25 cellular contexts compared by ENCODE assay signal in genomic region chr4:39228377-39228776, GRCh38. TPM values are rescaled to one million over a fixed set of nuclear protein-coding genes. Genes with fewer than 3 reads are reported as not detected.
A peak's percentile ranks its signal among the peaks of the same experiment; 100 is the strongest.
DNase-seq lines count a peak whose midpoint lies in the region; ATAC-seq and TF ChIP-seq lines count a peak whose summit lies in the region.
"Had no signal": no experiment of that assay in that cellular context is flagged by ENCODE, and none has a peak within 500 bp of the region (broad histone marks: within the 10 kb centered on the region; RNA-seq: fewer than 3 reads in every experiment).

No MANE protein-coding gene starts in this region.

- peak overlapping the region; percentile 57 to 68 for H3K27ac ChIP-seq in ascending aorta
- no peak overlapping the region for H3K27ac ChIP-seq in liver (ENCODE audit: low read depth in 1 of 2, low read length in 2 of 2)
- peak overlapping the region; percentile 43 to 50 for H3K27ac ChIP-seq in thoracic aorta
- H3K27ac ChIP-seq: A549; BLaER1 treated with 17β-estradiol and CSF1 and Interleukin-3, amounts not matched to agents 10 nM and 100 nM; RWPE1 had no signal

- H3K36me3 ChIP-seq in ascending aorta (peaks cover 4 to 9% of the 10 kb centered on the region in 2 donors), liver (ENCODE audit: control insufficient read depth in 4 of 4, insufficient read depth in 3 of 4, low read depth in 1 of 4, low read length in 3 of 4) (no peaks in the 10 kb centered on the region), thoracic aorta (no peaks in the 10 kb centered on the region)
- H3K36me3 ChIP-seq: HAP-1 had no signal

- no peaks in the 10 kb centered on the region for H3K9me3 ChIP-seq in ascending aorta
- no peaks in the 10 kb centered on the region for H3K9me3 ChIP-seq in liver (ENCODE audit: control insufficient read depth in 4 of 4, low read length in 3 of 4)
- no peaks in the 10 kb centered on the region for H3K9me3 ChIP-seq in thoracic aorta
- H3K9me3 ChIP-seq: A549; BLaER1 treated with 17β-estradiol and CSF1 and Interleukin-3, amounts not matched to agents 10 nM and 100 nM; HAP-1 had no signal

- peak; percentile 34 to 42 for TF ChIP-seq RAD21 in liver (IDR thresholded peaks at IDR 0.05)

- DNase-seq in NCI-H2196 (lab: John Stamatoyannopoulos, UW; ENCODE audit: unreplicated experiment) (peak; percentile 16), ascending aorta (ENCODE audit: low spot score in 2 of 2) (no peak), thoracic aorta (ENCODE audit: low spot score) (no peak), NCI-H1417 (lab: John Stamatoyannopoulos, UW) (no peak), GDM1 (lab: John Stamatoyannopoulos, UW) (no peak)
- DNase-seq: AML-193; CD4-positive, alpha-beta T cell; GOT3; HFFc6; NCI-H1092 treated with DMSO at 0.1 percent for 48 hours; NCI-H1436 treated with DMSO at 0.1 percent for 48 hours; NCI-H187 treated with DMSO at 0.1 percent for 48 hours; NCI-H2171 treated with DMSO at 0.1 percent for 48 hours; NCI-H446; NCI-H524 treated with DMSO at 0.1 percent for 48 hours; NCI-H774; SHP77 had no signal

- no peak overlapping the region for H3K9ac ChIP-seq in liver (ENCODE audit: low read depth in 1 of 2, low read length in 2 of 2)
- H3K9ac ChIP-seq: BLaER1 treated with 17β-estradiol and CSF1 and Interleukin-3, amounts not matched to agents 10 nM and 100 nM had no signal

- intact Hi-C loops in ascending aorta (cut with DNase I) = no loop called here

- H3K4me1 ChIP-seq in ascending aorta = peaks cover 0 to 11% of the 10 kb centered on the region in 2 donors
- peaks cover 6 to 22% (median 12%) of the 10 kb centered on the region in 4 donors for H3K4me1 ChIP-seq in liver (ENCODE audit: control insufficient read depth in 4 of 4, insufficient read depth in 4 of 4, low read length in 3 of 4)
- peaks cover 5 to 20% of the 10 kb centered on the region in 2 donors for H3K4me1 ChIP-seq in thoracic aorta (ENCODE audit: control insufficient read depth in 1 of 2, low read depth in 2 of 2)
- H3K4me1 ChIP-seq: A549; BLaER1 treated with 17β-estradiol and CSF1 and Interleukin-3, amounts not matched to agents 10 nM and 100 nM; HAP-1 had no signal

- TF ChIP-seq CTCF in ascending aorta (IDR thresholded peaks at IDR 0.05) (no peak), liver (IDR thresholded peaks at IDR 0.05; ENCODE audit: low read depth, low read length, missing input control) (no peak), thoracic aorta (IDR thresholded peaks at IDR 0.05) (no peak)

- 43% methylated on average over 4 of the region's 4 CpGs for WGBS in liver

- ATAC-seq in thoracic aorta (ENCODE audit: insufficient number of reproducible peaks, low FRiP score, low read depth) (no peak), GM18511 (IDR thresholded peaks at IDR 0.05; ENCODE audit: unreplicated experiment) (no peak)
- ATAC-seq: A549, GM12878, Panc1 had no signal

- H3K27me3 ChIP-seq in ascending aorta = no peaks in the 10 kb centered on the region
- no peaks in the 10 kb centered on the region for H3K27me3 ChIP-seq in liver (ENCODE audit: control insufficient read depth in 4 of 4, insufficient read depth in 4 of 4, low read length in 3 of 4)
- H3K27me3 ChIP-seq in thoracic aorta (replicated peaks; ENCODE audit: insufficient read depth) = no peaks in the 10 kb centered on the region
- H3K27me3 ChIP-seq: BLaER1 treated with 17β-estradiol and CSF1 and Interleukin-3, amounts not matched to agents 10 nM and 100 nM had no signal

- peak overlapping the region in 1 of 2 donors; percentile 28 for H3K4me3 ChIP-seq in ascending aorta
- H3K4me3 ChIP-seq in liver (ENCODE audit: low read depth in 1 of 3, low read length in 3 of 3) = no peak overlapping the region
- peak overlapping the region; percentile 12 for H3K4me3 ChIP-seq in thoracic aorta
- H3K4me3 ChIP-seq: A549; BLaER1 treated with 17β-estradiol and CSF1 and Interleukin-3, amounts not matched to agents 10 nM and 100 nM; GM12878; HAP-1 had no signal

TF ChIP-seq in liver, 16 proteins besides CTCF, POLR2A, EP300 and RAD21:
- peak in 1 of 2 donors; percentile 18 for TF ChIP-seq GABPA (IDR thresholded peaks at IDR 0.05 in 1 of 2, conservative IDR thresholded peaks at IDR 0.05 in 1 of 2)
- TF ChIP-seq YY1 (IDR thresholded peaks at IDR 0.05) = peak; percentile 84
- peak; percentile 55 for TF ChIP-seq ZBTB33 (IDR thresholded peaks at IDR 0.05)
- TF ChIP-seq HNF4G (IDR thresholded peaks at IDR 0.05) = peak; percentile 22
- TF ChIP-seq SP1 (IDR thresholded peaks at IDR 0.05) = peak; percentile 93
- TF ChIP-seq FOXA2 (IDR thresholded peaks at IDR 0.05) = peak; percentile 96
- no peak for TF ChIP-seq ATF3 (IDR thresholded peaks at IDR 0.05)
- no peak for TF ChIP-seq NR2F2 (IDR thresholded peaks at IDR 0.05)
- peak; percentile 75 to 80 for TF ChIP-seq RXRA (IDR thresholded peaks at IDR 0.05)
- peak; percentile 50 for TF ChIP-seq MAX (IDR thresholded peaks at IDR 0.05)
- TF ChIP-seq JUND (IDR thresholded peaks at IDR 0.05) = peak; percentile 49 to 59
- TF ChIP-seq TAF1 (conservative IDR thresholded peaks at IDR 0.05) = no peak
- TF ChIP-seq EGR1 (IDR thresholded peaks at IDR 0.05; ENCODE audit: low read depth in 2 of 2) = peak; percentile 70 to 84
- TF ChIP-seq FOXA1 (IDR thresholded peaks at IDR 0.05) = peak; percentile 91
- peak; percentile 35 for TF ChIP-seq REST (IDR thresholded peaks at IDR 0.05)
- peak; percentile 67 to 73 for TF ChIP-seq HNF4A (conservative IDR thresholded peaks at IDR 0.05)

RNA-seq across cellular contexts. Expression of gene WDR19, which starts 46.0 kb away (rescaled TPM):
- 28.3 TPM for total RNA-seq in ascending aorta
- total RNA-seq in liver = 10 to 100 TPM; 13.1 to 34.3 TPM
- 10 to 100 TPM in 1 of 2 donors, 1 to 10 TPM in 1; 9.5 to 22.3 TPM for polyA plus RNA-seq in liver
- 10 to 100 TPM; 46.6 to 66.0 TPM for total RNA-seq in thoracic aorta

Comparison
In these comparisons a context has a peak if more than half of its experiments do, and no peak if none do; other contexts are left out.
1. H3K27ac ChIP-seq: peak in ascending aorta (2 of 2) and thoracic aorta (2 of 2); none in liver (0 of 2).